In the genomic region with DNA sequence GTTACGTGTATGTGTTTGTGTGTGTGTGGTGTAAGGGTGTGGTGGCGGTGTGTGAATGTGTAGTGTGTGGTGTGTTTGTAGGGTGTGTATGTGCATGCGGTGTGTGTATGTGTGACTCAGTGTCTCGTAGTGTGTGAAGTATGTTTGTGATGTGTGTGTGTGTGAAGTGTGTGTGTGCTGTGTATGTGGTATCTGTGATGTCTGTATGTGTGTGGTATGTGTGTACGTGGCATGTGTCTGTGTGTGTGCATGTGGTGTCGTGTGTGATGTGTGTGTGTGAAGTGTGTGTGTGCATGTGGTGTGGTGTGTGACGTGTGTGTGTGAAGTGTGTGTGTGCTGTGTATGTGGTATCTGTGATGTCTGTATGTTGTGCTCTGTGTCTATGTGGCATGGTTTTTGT, we compare ENCODE assay signal across 2 cellular contexts.
TF ChIP-seq lines count a peak whose summit lies in the region.

No MANE protein-coding gene starts in this region.

TF ChIP-seq in IMR-90, 13 proteins besides CTCF, POLR2A, EP300 and RAD21:
- no peak for TF ChIP-seq MXI1 (IDR thresholded peaks at IDR 0.05; ENCODE audit: borderline replicate concordance, low read depth, low read length)
- no peak for TF ChIP-seq NFE2L2 (IDR thresholded peaks at IDR 0.05; ENCODE audit: low read depth, low read length)
- no peak for TF ChIP-seq MAZ (IDR thresholded peaks at IDR 0.05; ENCODE audit: borderline replicate concordance, low read depth, low read length)
- TF ChIP-seq, protein P1, sequence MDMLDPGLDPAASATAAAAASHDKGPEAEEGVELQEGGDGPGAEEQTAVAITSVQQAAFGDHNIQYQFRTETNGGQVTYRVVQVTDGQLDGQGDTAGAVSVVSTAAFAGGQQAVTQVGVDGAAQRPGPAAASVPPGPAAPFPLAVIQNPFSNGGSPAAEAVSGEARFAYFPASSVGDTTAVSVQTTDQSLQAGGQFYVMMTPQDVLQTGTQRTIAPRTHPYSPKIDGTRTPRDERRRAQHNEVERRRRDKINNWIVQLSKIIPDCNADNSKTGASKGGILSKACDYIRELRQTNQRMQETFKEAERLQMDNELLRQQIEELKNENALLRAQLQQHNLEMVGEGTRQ (IDR thresholded peaks at IDR 0.05; ENCODE audit: low read depth, low read length), result no peak
- no peak for TF ChIP-seq CEBPB (IDR thresholded peaks at IDR 0.05; ENCODE audit: low read depth, low read length)
- TF ChIP-seq, protein P2, sequence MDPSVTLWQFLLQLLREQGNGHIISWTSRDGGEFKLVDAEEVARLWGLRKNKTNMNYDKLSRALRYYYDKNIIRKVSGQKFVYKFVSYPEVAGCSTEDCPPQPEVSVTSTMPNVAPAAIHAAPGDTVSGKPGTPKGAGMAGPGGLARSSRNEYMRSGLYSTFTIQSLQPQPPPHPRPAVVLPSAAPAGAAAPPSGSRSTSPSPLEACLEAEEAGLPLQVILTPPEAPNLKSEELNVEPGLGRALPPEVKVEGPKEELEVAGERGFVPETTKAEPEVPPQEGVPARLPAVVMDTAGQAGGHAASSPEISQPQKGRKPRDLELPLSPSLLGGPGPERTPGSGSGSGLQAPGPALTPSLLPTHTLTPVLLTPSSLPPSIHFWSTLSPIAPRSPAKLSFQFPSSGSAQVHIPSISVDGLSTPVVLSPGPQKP (IDR thresholded peaks at IDR 0.05; ENCODE audit: borderline replicate concordance, low read depth, low read length), result no peak
- no peak for TF ChIP-seq RFX5 (IDR thresholded peaks at IDR 0.05; ENCODE audit: low read depth, low read length)
- TF ChIP-seq MAFK (IDR thresholded peaks at IDR 0.05; ENCODE audit: low read depth, low read length), result no peak
- TF ChIP-seq RCOR1 (IDR thresholded peaks at IDR 0.05; ENCODE audit: insufficient replicate concordance, low read length), result no peak
- TF ChIP-seq CHD1 (IDR thresholded peaks at IDR 0.05; ENCODE audit: low read depth, low read length), result no peak
- no peak for TF ChIP-seq FOS (IDR thresholded peaks at IDR 0.05; ENCODE audit: low read depth, low read length)
- TF ChIP-seq SMC3 (IDR thresholded peaks at IDR 0.05; ENCODE audit: low read depth, low read length), result no peak
- TF ChIP-seq BHLHE40 (IDR thresholded peaks at IDR 0.05; ENCODE audit: low read depth, low read length), result no peak

TF ChIP-seq in K562, 482 proteins besides CTCF, POLR2A, EP300 and RAD21:
- TF ChIP-seq SRSF9 (IDR thresholded peaks at IDR 0.05; ENCODE audit: borderline replicate concordance, low read depth, low read length) (no peak), PHF20 (IDR thresholded peaks at IDR 0.05; ENCODE audit: partially characterized antibody) (peak; percentile 13)
